15 cellular contexts compared by ENCODE assay signal in genomic region chr1:221874285-221875003, GRCh38.
DNase-seq lines count a peak whose midpoint lies in the region; ATAC-seq, FAIRE-seq and TF ChIP-seq lines count a peak whose summit lies in the region.
"Had no signal": no experiment of that assay in that cellular context is flagged by ENCODE, and none has a peak within 500 bp of the region (broad histone marks: within the 10 kb centered on the region; RNA-seq: fewer than 3 reads in every experiment).

No MANE protein-coding gene starts in this region.

- DNase-seq in AG08395 (ENCODE audit: low spot score) (peak; percentile 60), GM19239 (ENCODE audit: insufficient read length, low spot score) (no peak), fibroblast of the aortic adventitia (ENCODE audit: low read depth) (peak; percentile 35), HuH-7 (ENCODE audit: low spot score) (no peak), ecto neural progenitor cell (ENCODE audit: low spot score) (no peak), NCI-H146 treated with DMSO at 0.1 percent for 48 hours (lab: John Stamatoyannopoulos, UW; ENCODE audit: unreplicated experiment) (no peak)
- DNase-seq in activated CD4-positive, alpha-beta T cell treated with anti-CD3 and anti-CD28 coated beads for 4 hours, result no peak
- DNase-seq: dermis blood vessel endothelial cell; NCI-H1694; NCI-H510A; PC-3; stimulated activated naive CD4-positive, alpha-beta T cell; upper lobe of right lung; WERI-Rb-1 had no signal

- ATAC-seq in SK-N-SH treated with all-trans-retinoic acid at 6 μM for 48 hours, result peak; percentile 86
- ATAC-seq: PC-3, upper lobe of right lung had no signal

- FAIRE-seq in GM19239 (lab: Jason Lieb, UNC), result peak; percentile 23

- TF ChIP-seq CTCF in fibroblast of the aortic adventitia (IDR thresholded peaks at IDR 0.05; ENCODE audit: insufficient read depth, low read length), result no peak

- no peak overlapping the region for H3K4me3 ChIP-seq in fibroblast of the aortic adventitia (ENCODE audit: low read depth, low read length)
- H3K4me3 ChIP-seq: upper lobe of right lung had no signal

TF ChIP-seq in SK-N-SH treated with all-trans-retinoic acid at 6 μM for 48 hours, 23 proteins besides CTCF, POLR2A, EP300 and RAD21:
- TF ChIP-seq RARB (CRISPR knock-in tag; IDR thresholded peaks at IDR 0.05) (no peak), POU6F1 (CRISPR knock-in tag; IDR thresholded peaks at IDR 0.05; ENCODE audit: borderline replicate concordance, low read depth) (no peak), ARNTL (CRISPR knock-in tag; IDR thresholded peaks at IDR 0.05; ENCODE audit: borderline replicate concordance, low read depth) (no peak), ZNF565 (CRISPR knock-in tag; conservative IDR thresholded peaks at IDR 0.05; ENCODE audit: low read depth) (no peak)

Comparison
In these comparisons a context has a peak if more than half of its experiments do, and no peak if none do; other contexts are left out.
1. DNase-seq: peak in AG08395 (single experiment) and fibroblast of the aortic adventitia (single experiment); none in GM19239 (single experiment), HuH-7 (single experiment), ecto neural progenitor cell (single experiment), NCI-H146 treated with DMSO at 0.1 percent for 48 hours (single experiment) and activated CD4-positive, alpha-beta T cell treated with anti-CD3 and anti-CD28 coated beads for 4 hours (0 of 2).